1 cellular context compared by ENCODE assay signal in the genomic region with DNA sequence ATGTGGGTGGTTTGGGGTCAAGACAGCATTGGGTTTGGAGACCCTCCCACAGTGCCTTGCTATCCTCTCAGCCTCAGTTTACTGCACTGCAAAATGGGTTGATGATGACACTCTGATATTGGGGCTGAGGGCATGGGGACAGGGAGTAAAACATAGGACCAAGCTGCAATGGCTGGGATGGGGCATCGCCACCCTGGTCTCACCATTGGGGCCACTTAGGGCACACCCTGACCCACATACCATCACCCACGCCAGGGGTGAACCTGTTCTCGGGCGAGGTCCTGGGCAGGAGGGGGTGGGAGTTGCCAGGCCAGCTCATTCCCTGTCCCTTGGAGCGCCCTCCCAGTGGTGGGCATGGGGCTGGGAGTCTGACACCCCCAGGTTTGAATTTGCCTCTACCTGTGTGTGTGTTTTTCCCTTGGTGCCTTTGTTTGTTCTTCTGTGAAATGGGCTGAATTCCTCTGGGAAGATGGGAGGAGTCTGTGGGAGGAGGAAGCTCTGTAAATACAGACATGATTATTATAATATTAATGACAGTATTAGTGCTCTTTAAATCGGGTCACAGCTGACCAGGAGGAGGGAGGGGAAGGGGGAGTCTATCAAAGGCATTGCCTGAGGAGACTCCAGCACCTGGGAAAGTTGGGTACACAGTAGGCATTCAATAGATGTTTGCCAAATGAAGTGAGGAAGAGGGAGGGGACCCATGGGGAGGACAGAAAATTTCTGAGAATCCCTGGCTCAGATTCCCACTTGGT.
TF ChIP-seq lines count a peak whose summit lies in the region.

No MANE protein-coding gene starts in this region.

TF ChIP-seq in GM12878, 131 proteins besides CTCF, POLR2A, EP300 and RAD21 (continued from another document):
- TF ChIP-seq, protein P1, sequence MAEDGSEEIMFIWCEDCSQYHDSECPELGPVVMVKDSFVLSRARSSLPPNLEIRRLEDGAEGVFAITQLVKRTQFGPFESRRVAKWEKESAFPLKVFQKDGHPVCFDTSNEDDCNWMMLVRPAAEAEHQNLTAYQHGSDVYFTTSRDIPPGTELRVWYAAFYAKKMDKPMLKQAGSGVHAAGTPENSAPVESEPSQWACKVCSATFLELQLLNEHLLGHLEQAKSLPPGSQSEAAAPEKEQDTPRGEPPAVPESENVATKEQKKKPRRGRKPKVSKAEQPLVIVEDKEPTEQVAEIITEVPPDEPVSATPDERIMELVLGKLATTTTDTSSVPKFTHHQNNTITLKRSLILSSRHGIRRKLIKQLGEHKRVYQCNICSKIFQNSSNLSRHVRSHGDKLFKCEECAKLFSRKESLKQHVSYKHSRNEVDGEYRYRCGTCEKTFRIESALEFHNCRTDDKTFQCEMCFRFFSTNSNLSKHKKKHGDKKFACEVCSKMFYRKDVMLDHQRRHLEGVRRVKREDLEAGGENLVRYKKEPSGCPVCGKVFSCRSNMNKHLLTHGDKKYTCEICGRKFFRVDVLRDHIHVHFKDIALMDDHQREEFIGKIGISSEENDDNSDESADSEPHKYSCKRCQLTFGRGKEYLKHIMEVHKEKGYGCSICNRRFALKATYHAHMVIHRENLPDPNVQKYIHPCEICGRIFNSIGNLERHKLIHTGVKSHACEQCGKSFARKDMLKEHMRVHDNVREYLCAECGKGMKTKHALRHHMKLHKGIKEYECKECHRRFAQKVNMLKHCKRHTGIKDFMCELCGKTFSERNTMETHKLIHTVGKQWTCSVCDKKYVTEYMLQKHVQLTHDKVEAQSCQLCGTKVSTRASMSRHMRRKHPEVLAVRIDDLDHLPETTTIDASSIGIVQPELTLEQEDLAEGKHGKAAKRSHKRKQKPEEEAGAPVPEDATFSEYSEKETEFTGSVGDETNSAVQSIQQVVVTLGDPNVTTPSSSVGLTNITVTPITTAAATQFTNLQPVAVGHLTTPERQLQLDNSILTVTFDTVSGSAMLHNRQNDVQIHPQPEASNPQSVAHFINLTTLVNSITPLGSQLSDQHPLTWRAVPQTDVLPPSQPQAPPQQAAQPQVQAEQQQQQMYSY (CRISPR knock-in tag; IDR thresholded peaks at IDR 0.05), result no peak
- TF ChIP-seq, protein P2, sequence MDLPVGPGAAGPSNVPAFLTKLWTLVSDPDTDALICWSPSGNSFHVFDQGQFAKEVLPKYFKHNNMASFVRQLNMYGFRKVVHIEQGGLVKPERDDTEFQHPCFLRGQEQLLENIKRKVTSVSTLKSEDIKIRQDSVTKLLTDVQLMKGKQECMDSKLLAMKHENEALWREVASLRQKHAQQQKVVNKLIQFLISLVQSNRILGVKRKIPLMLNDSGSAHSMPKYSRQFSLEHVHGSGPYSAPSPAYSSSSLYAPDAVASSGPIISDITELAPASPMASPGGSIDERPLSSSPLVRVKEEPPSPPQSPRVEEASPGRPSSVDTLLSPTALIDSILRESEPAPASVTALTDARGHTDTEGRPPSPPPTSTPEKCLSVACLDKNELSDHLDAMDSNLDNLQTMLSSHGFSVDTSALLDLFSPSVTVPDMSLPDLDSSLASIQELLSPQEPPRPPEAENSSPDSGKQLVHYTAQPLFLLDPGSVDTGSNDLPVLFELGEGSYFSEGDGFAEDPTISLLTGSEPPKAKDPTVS (IDR thresholded peaks at IDR 0.05; ENCODE audit: low read depth, low read length), result no peak
- TF ChIP-seq ATF7 (IDR thresholded peaks at IDR 0.05; ENCODE audit: low read depth) (no peak), ASH2L (IDR thresholded peaks at IDR 0.05; ENCODE audit: borderline replicate concordance, low read depth) (no peak), YY1 (IDR thresholded peaks at IDR 0.05; ENCODE audit: low read depth, low read length) (no peak), GATAD2B (conservative IDR thresholded peaks at IDR 0.05; ENCODE audit: low read depth) (0 out of 2 replicates have a peak, but pooled peaks have one; percentile 32)
TF ChIP-seq in GM12878: peak in this region for 4.
